Comparison of ENCODE assay signal across 8 cellular contexts in the genomic region with DNA sequence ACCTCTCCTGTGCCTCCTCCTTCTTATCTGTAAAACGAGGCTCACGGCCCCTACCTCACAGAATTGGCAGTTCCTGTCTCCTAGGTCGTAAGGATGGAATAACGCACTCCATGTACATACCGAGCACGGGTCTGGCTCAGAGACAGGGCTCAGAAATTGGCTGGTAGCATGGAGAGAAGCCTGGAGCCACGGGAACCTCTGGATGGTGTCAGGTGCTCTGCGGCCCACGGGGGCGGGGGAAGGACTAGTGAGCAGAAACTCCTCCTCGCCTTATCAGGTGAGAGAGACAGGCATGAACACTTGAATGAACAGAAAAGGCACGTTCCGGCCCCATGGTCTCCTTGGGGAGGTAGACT. TPM values are rescaled to one million over a fixed set of nuclear protein-coding genes. Genes with fewer than 3 reads are reported as not detected.
DNase-seq lines count a peak whose midpoint lies in the region; ATAC-seq, FAIRE-seq and TF ChIP-seq lines count a peak whose summit lies in the region.

No MANE protein-coding gene starts in this region.

- peak; percentile 53 for ATAC-seq in Right ventricle myocardium inferior

- 10% methylated on average over 7 of the region's 13 CpGs for WGBS in mammary epithelial cell (ENCODE audit: low coverage, missing lambda C conversion rate)
- WGBS in liver, result 11% methylated on average over 13 of the region's 13 CpGs
- 18 to 20% methylated on average over 13 of the region's 13 CpGs for WGBS in tibial nerve, 2 donors

- H3K9me3 ChIP-seq in Loucy (ENCODE audit: insufficient read depth, low read depth, low read length) (no peaks in the 10 kb centered on the region), mammary epithelial cell (replicated peaks; ENCODE audit: insufficient read depth, low read length) (no peaks in the 10 kb centered on the region), liver (ENCODE audit: control insufficient read depth in 4 of 4, low read length in 3 of 4) (no peaks in the 10 kb centered on the region), tibial nerve (no peaks in the 10 kb centered on the region)

- H2AFZ ChIP-seq in Loucy (ENCODE audit: low read length) (peak overlapping the region; percentile 60; the same call in 1 of the 2 replicates), mammary epithelial cell (ENCODE audit: low read depth, low read length) (peak overlapping the region; percentile 92)

- H4K20me1 ChIP-seq in Loucy (ENCODE audit: insufficient read depth, low read length, poor library complexity, severe bottlenecking) (no peaks in the 10 kb centered on the region), mammary epithelial cell (ENCODE audit: insufficient read depth, low read length) (no peaks in the 10 kb centered on the region)

- dilution Hi-C loops in mammary epithelial cell (cut with HindIII; ENCODE audit: low sequenced_read_pairs), result no loop called here

- CTCF ChIA-PET in mammary epithelial cell (lab: Charles Lee; ENCODE audit: low non-redundant PET), result interaction anchor here (0.6 to 1.0 kb wide), 3 partner anchors 30 to 406 kb away, joined by 3 to 6 read pairs (median 5); partner anchors contain the start of gene BOD1

- H3F3A ChIP-seq in Loucy (ENCODE audit: low read depth), result no peaks in the 10 kb centered on the region

- H3K27ac ChIP-seq in mammary epithelial cell (ENCODE audit: insufficient read depth, low read depth, low read length) (no peak overlapping the region), liver (ENCODE audit: low read depth in 1 of 2, low read length in 2 of 2) (peak overlapping the region in 1 of 2 donors; percentile 17), tibial nerve (peak overlapping the region in 1 of 4 donors; percentile 1)

- no peak overlapping the region for H3K4me3 ChIP-seq in Loucy (ENCODE audit: low read length, poor library complexity, severe bottlenecking)
- peak overlapping the region; percentile 37 to 48 (median 43) for H3K4me3 ChIP-seq in mammary epithelial cell (replicated peaks in 1 of 3; ENCODE audit: insufficient read depth in 1 of 3, low read depth in 2 of 3, low read length in 3 of 3)
- peak overlapping the region; percentile 49 to 66 (median 53) for H3K4me3 ChIP-seq in liver (ENCODE audit: low read depth in 1 of 3, low read length in 3 of 3)
- H3K4me3 ChIP-seq in tibial nerve, result peak overlapping the region in 3 of 4 donors; percentile 43 to 50 (median 44)

- no peaks in the 10 kb centered on the region for H3K9me2 ChIP-seq in Loucy (replicated peaks; ENCODE audit: low read depth, low read length)

- TF ChIP-seq POLR2A in tibial nerve (IDR thresholded peaks at IDR 0.05), result no peak

- no peaks in the 10 kb centered on the region for H3K27me3 ChIP-seq in Loucy (ENCODE audit: insufficient read depth, low read length, poor library complexity, severe bottlenecking)
- no peaks in the 10 kb centered on the region for H3K27me3 ChIP-seq in mammary epithelial cell (ENCODE audit: insufficient read depth, low read length)
- no peaks in the 10 kb centered on the region for H3K27me3 ChIP-seq in liver (ENCODE audit: control insufficient read depth in 4 of 4, insufficient read depth in 4 of 4, low read length in 3 of 4)
- H3K27me3 ChIP-seq in tibial nerve, result no peaks in the 10 kb centered on the region

- no peaks in the 10 kb centered on the region for H3K79me2 ChIP-seq in Loucy (ENCODE audit: insufficient read depth, low read length)
- H3K79me2 ChIP-seq in mammary epithelial cell (ENCODE audit: insufficient read depth, low read length), result no peaks in the 10 kb centered on the region

- DNase-seq in Right ventricle myocardium inferior (ENCODE audit: missing footprints) (no peak), cardiac septum (ENCODE audit: low spot score) (no peak), mammary epithelial cell (peak; percentile 24), tibial nerve (ENCODE audit: low spot score in 2 of 2) (no peak), NCI-H2171 (lab: John Stamatoyannopoulos, UW) (no peak), RCC 7860 (ENCODE audit: low spot score) (no peak)

- intact Hi-C loops in Right ventricle myocardium inferior (cut with DNase I), result loop anchor here (1.0 to 10.0 kb wide), 4 partner anchors 83 to 354 kb away; no protein-coding TSS in a partner anchor
- intact Hi-C loops in cardiac septum (cut with DNase I), result loop anchor here (1.0 to 10.0 kb wide), 5 partner anchors 51 to 679 kb away; partner anchors contain the start of genes BOD1 and CPEB4
- intact Hi-C loops in mammary epithelial cell (cut with micrococcal nuclease), result loop anchor here (1.0 to 5.0 kb wide), 9 partner anchors 55 to 679 kb away; partner anchors contain the start of gene CPEB4

- H3K4me1 ChIP-seq in Loucy (ENCODE audit: insufficient read depth, low read length, poor library complexity, severe bottlenecking) (no peaks in the 10 kb centered on the region), mammary epithelial cell (ENCODE audit: insufficient read depth, low read length) (peaks cover 7% of the 10 kb centered on the region), liver (ENCODE audit: control insufficient read depth in 4 of 4, insufficient read depth in 4 of 4, low read length in 3 of 4) (peaks cover 4 to 15% (median 10%) of the 10 kb centered on the region in 4 donors), tibial nerve (peaks cover 0 to 13% (median 7%) of the 10 kb centered on the region in 4 donors)

- no peak for FAIRE-seq in RCC 7860 (lab: Jason Lieb, UNC)

- H3K36me3 ChIP-seq in Loucy (ENCODE audit: insufficient read depth, low read length) (no peaks in the 10 kb centered on the region), mammary epithelial cell (ENCODE audit: insufficient read depth, low read length) (no peaks in the 10 kb centered on the region), liver (ENCODE audit: control insufficient read depth in 4 of 4, insufficient read depth in 3 of 4, low read depth in 1 of 4, low read length in 3 of 4) (no peaks in the 10 kb centered on the region), tibial nerve (no peaks in the 10 kb centered on the region)

- TF ChIP-seq EP300 in tibial nerve (IDR thresholded peaks at IDR 0.05), result no peak

- in situ Hi-C loops in mammary epithelial cell (cut with MboI; ENCODE audit: low sequenced_read_pairs in 2 of 2), result loop anchor here in 1 of 2 donors (10.0 kb wide), 1 partner anchor 679 kb away; no protein-coding TSS in a partner anchor

- no peak overlapping the region for H3K9ac ChIP-seq in Loucy (ENCODE audit: low read depth, low read length, poor library complexity, severe bottlenecking)
- no peak overlapping the region for H3K9ac ChIP-seq in mammary epithelial cell (ENCODE audit: insufficient read depth, low read length)
- peak overlapping the region; percentile 56 to 59 for H3K9ac ChIP-seq in liver (ENCODE audit: low read depth in 1 of 2, low read length in 2 of 2)

- H3K4me2 ChIP-seq in Loucy (ENCODE audit: low read depth, low read length, poor library complexity, severe bottlenecking) (no peak overlapping the region), mammary epithelial cell (ENCODE audit: insufficient read depth, low read depth, low read length) (peak overlapping the region; percentile 84)

- BruUV-seq in mammary epithelial cell (replicated peaks; lab: Mats Ljungman, UMichigan), result no TSS peak

- TF ChIP-seq CTCF in Loucy (conservative IDR thresholded peaks at IDR 0.05; ENCODE audit: low read length) (no peak), mammary epithelial cell (conservative IDR thresholded peaks at IDR 0.05 in 1 of 2, IDR thresholded peaks at IDR 0.05 in 1 of 2; ENCODE audit: extremely low read depth in 1 of 2, insufficient read depth in 1 of 2, low read depth in 1 of 2, low read length in 2 of 2) (no peak), liver (IDR thresholded peaks at IDR 0.05; ENCODE audit: low read depth, low read length, missing input control) (no peak), tibial nerve (IDR thresholded peaks at IDR 0.05) (no peak)

- TF ChIP-seq RAD21 in liver (IDR thresholded peaks at IDR 0.05), result no peak

TF ChIP-seq in liver, 16 proteins besides CTCF, POLR2A, EP300 and RAD21:
- no peak for TF ChIP-seq HNF4G (IDR thresholded peaks at IDR 0.05)
- TF ChIP-seq, protein P1, sequence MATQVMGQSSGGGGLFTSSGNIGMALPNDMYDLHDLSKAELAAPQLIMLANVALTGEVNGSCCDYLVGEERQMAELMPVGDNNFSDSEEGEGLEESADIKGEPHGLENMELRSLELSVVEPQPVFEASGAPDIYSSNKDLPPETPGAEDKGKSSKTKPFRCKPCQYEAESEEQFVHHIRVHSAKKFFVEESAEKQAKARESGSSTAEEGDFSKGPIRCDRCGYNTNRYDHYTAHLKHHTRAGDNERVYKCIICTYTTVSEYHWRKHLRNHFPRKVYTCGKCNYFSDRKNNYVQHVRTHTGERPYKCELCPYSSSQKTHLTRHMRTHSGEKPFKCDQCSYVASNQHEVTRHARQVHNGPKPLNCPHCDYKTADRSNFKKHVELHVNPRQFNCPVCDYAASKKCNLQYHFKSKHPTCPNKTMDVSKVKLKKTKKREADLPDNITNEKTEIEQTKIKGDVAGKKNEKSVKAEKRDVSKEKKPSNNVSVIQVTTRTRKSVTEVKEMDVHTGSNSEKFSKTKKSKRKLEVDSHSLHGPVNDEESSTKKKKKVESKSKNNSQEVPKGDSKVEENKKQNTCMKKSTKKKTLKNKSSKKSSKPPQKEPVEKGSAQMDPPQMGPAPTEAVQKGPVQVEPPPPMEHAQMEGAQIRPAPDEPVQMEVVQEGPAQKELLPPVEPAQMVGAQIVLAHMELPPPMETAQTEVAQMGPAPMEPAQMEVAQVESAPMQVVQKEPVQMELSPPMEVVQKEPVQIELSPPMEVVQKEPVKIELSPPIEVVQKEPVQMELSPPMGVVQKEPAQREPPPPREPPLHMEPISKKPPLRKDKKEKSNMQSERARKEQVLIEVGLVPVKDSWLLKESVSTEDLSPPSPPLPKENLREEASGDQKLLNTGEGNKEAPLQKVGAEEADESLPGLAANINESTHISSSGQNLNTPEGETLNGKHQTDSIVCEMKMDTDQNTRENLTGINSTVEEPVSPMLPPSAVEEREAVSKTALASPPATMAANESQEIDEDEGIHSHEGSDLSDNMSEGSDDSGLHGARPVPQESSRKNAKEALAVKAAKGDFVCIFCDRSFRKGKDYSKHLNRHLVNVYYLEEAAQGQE (IDR thresholded peaks at IDR 0.05), result no peak
- no peak for TF ChIP-seq YY1 (IDR thresholded peaks at IDR 0.05)
- peak in 1 of 2 donors; percentile 2 for TF ChIP-seq HNF4A (conservative IDR thresholded peaks at IDR 0.05)
- TF ChIP-seq ATF3 (IDR thresholded peaks at IDR 0.05), result no peak
- TF ChIP-seq EGR1 (IDR thresholded peaks at IDR 0.05; ENCODE audit: low read depth in 2 of 2), result no peak
- no peak for TF ChIP-seq NR2F2 (IDR thresholded peaks at IDR 0.05)
- TF ChIP-seq RXRA (IDR thresholded peaks at IDR 0.05), result no peak

RNA-seq across cellular contexts. Expression of gene C5orf47, which starts 15.4 kb away (rescaled TPM):
- total RNA-seq in Right ventricle myocardium inferior (0.16 TPM), cardiac septum (0.24 TPM), mammary epithelial cell (not detected), liver (under 1 TPM in 1 of 2 donors, not detected in 1; 0.08 TPM), tibial nerve (not detected)
- polyA plus RNA-seq in mammary epithelial cell (not detected), liver (not detected)
- not detected for polyA minus RNA-seq in mammary epithelial cell

Comparison
In these comparisons a context has a peak if more than half of its experiments do, and no peak if none do; other contexts are left out.
1. H3K9ac ChIP-seq: peak in liver (2 of 2); none in Loucy (single experiment) and mammary epithelial cell (single experiment).